In genomic region chr20:45890077-45890996, GRCh38 we compare ENCODE assay signal across 8 cellular contexts. TPM values are rescaled to one million over a fixed set of nuclear protein-coding genes. Genes with fewer than 3 reads are reported as not detected.
DNase-seq lines count a peak whose midpoint lies in the region; ATAC-seq, FAIRE-seq and TF ChIP-seq lines count a peak whose summit lies in the region.

No MANE protein-coding gene starts in this region.

- H3K4me3 ChIP-seq in LNCaP clone FGC (ENCODE audit: low read depth, low read length), result peak overlapping the region; percentile 96
- peak overlapping the region; percentile 83 for H3K4me3 ChIP-seq in WI38 (ENCODE audit: low read depth, low read length)
- peak overlapping the region; percentile 94 for H3K4me3 ChIP-seq in colonic mucosa
- H3K4me3 ChIP-seq in kidney epithelial cell (ENCODE audit: low read depth, low read length), result peak overlapping the region; percentile 73
- peak overlapping the region; percentile 72 to 98 (median 89) for H3K4me3 ChIP-seq in spleen

- peak in 1 of 3 donors; percentile 9 for TF ChIP-seq POLR2A in spleen (IDR thresholded peaks at IDR 0.05)

- 2 to 5% (median 2%) methylated on average over 25 to 79 of the region's 79 CpGs for WGBS in spleen, 5 donors

- ATAC-seq in GM19324 (IDR thresholded peaks at IDR 0.05; ENCODE audit: low FRiP score, unreplicated experiment), result no peak

- DNase-seq in AG20443 (ENCODE audit: low spot score), result peak; percentile 81
- DNase-seq in GM19239 (ENCODE audit: insufficient read length, low spot score), result no peak
- no peak for DNase-seq in LNCaP clone FGC (ENCODE audit: low read depth)
- DNase-seq in colonic mucosa, result peak; percentile 89
- no peak for DNase-seq in kidney epithelial cell (ENCODE audit: low read depth)
- DNase-seq in spleen, result peak; percentile 92

- H3K9me3 ChIP-seq in colonic mucosa, result no peaks in the 10 kb centered on the region
- H3K9me3 ChIP-seq in spleen, result no peaks in the 10 kb centered on the region

- TF ChIP-seq CTCF in LNCaP clone FGC (IDR thresholded peaks at IDR 0.05; ENCODE audit: control insufficient read depth, extremely low read depth, insufficient read depth) (no peak), WI38 (IDR thresholded peaks at IDR 0.05; ENCODE audit: low read depth, low read length) (peak; percentile 71), colonic mucosa (IDR thresholded peaks at IDR 0.05) (peak; percentile 72), kidney epithelial cell (IDR thresholded peaks at IDR 0.05; ENCODE audit: insufficient read depth, low read length, poor library complexity, severe bottlenecking) (peak; percentile 81), spleen (IDR thresholded peaks at IDR 0.05 in 8 of 11, conservative IDR thresholded peaks at IDR 0.05 in 3 of 11) (peak; percentile 12 to 78 (median 61))

- H3K27me3 ChIP-seq in colonic mucosa, result no peaks in the 10 kb centered on the region
- no peaks in the 10 kb centered on the region for H3K27me3 ChIP-seq in kidney epithelial cell (ENCODE audit: control insufficient read depth, insufficient read depth, low read length)
- no peaks in the 10 kb centered on the region for H3K27me3 ChIP-seq in spleen (replicated peaks in 1 of 7)

- peak; percentile 33 for FAIRE-seq in GM19239 (lab: Jason Lieb, UNC)

- intact Hi-C loops in colonic mucosa (cut with DNase I) (loop anchor here (5.0 kb wide), 2 partner anchors 42 to 72 kb away; partner anchors contain the start of gene PCIF1), spleen (cut with DNase I; ENCODE audit: low total_unique reads) (no loop called here)

- peak overlapping the region; percentile 71 for H3K27ac ChIP-seq in colonic mucosa
- H3K27ac ChIP-seq in spleen, result peak overlapping the region; percentile 72 to 90 (median 86)

- peaks cover 18% of the 10 kb centered on the region for H3K4me1 ChIP-seq in colonic mucosa
- H3K4me1 ChIP-seq in spleen, result peaks cover 33 to 76% (median 59%) of the 10 kb centered on the region in 6 donors

- H3K36me3 ChIP-seq in colonic mucosa (peaks cover 7% of the 10 kb centered on the region), kidney epithelial cell (ENCODE audit: control insufficient read depth, insufficient read depth, low read length) (peaks cover 1% of the 10 kb centered on the region), spleen (peaks cover 0 to 64% (median 26%) of the 10 kb centered on the region in 6 donors)

- H3K9ac ChIP-seq in colonic mucosa (ENCODE audit: low read depth in 2 of 2, low read length in 2 of 2), result peak overlapping the region; percentile 86 to 96

RNA-seq across cellular contexts. Expression of gene NEURL2, which starts 0.7 kb away (rescaled TPM):
- total RNA-seq in colonic mucosa, result 1 to 10 TPM; 3.5 to 4.0 TPM
- 7.9 and 9.0 TPM in 2 replicates for total RNA-seq in kidney epithelial cell
- 10 to 100 TPM in 2 of 7 donors, 1 to 10 TPM in 5; 3.3 to 19.4 (median 6.4) TPM for total RNA-seq in spleen
- polyA plus RNA-seq in spleen, result 1 to 10 TPM; 2.7 to 4.4 (median 3.5) TPM

RNA-seq across cellular contexts. Expression of gene CTSA, which starts 0.8 kb away (rescaled TPM):
- 100 to 1,000 TPM; 273 to 366 TPM for total RNA-seq in colonic mucosa
- 136 and 192 TPM in 2 replicates for total RNA-seq in kidney epithelial cell
- 100 to 1,000 TPM; 162 to 203 (median 183) TPM for total RNA-seq in spleen
- polyA plus RNA-seq in spleen, result 100 to 1,000 TPM in 1 of 3 donors, 10 to 100 TPM in 2; 56.6 to 105 (median 65.8) TPM

RNA-seq across cellular contexts. Expression of gene SPATA25, which starts 2.9 kb away (rescaled TPM):
- total RNA-seq in colonic mucosa (1 to 10 TPM; 1.5 TPM), kidney epithelial cell (0.21 and 0.25 TPM in 2 replicates), spleen (10 to 100 TPM in 1 of 7 donors, 1 to 10 TPM in 6; 1.5 to 11.5 (median 4.0) TPM)
- 1 to 10 TPM in 1 of 3 donors, under 1 TPM in 2; 0.41 to 3.1 (median 0.46) TPM for polyA plus RNA-seq in spleen

RNA-seq across cellular contexts. Expression of gene ZSWIM1, which starts 9.3 kb away (rescaled TPM):
- total RNA-seq in colonic mucosa (10 to 100 TPM; 13.3 to 13.4 TPM), kidney epithelial cell (12.7 and 16.2 TPM in 2 replicates), spleen (10 to 100 TPM in 6 of 7 donors, 1 to 10 TPM in 1; 8.5 to 16.1 (median 11.1) TPM)
- 1 to 10 TPM; 3.7 to 5.5 (median 3.9) TPM for polyA plus RNA-seq in spleen

RNA-seq across cellular contexts. Expression of gene PLTP, which starts 21.6 kb away (rescaled TPM):
- total RNA-seq in colonic mucosa (10 to 100 TPM; 17.4 to 36.2 TPM), kidney epithelial cell (55.8 and 71.1 TPM in 2 replicates), spleen (100 to 1,000 TPM in 2 of 7 donors, 10 to 100 TPM in 5; 19.2 to 430 (median 46.7) TPM)
- polyA plus RNA-seq in spleen, result 10 to 100 TPM in 2 of 3 donors, 1 to 10 TPM in 1; 7.5 to 58.2 (median 16.7) TPM

Comparison
In these comparisons a context has a peak if more than half of its experiments do, and no peak if none do; other contexts are left out.
1. DNase-seq: peak in AG20443 (single experiment), colonic mucosa (single experiment) and spleen (single experiment); none in GM19239 (single experiment), LNCaP clone FGC (single experiment) and kidney epithelial cell (single experiment).
2. Peak in every context shown above with its lines, with median percentiles within 50 percentile points of each other: H3K4me3 ChIP-seq.